Comparison of ENCODE assay signal across 10 cellular contexts in genomic region chr2:157150747-157151146, GRCh38.
DNase-seq lines count a peak whose midpoint lies in the region; ATAC-seq lines count a peak whose summit lies in the region.
"Had no signal": no experiment of that assay in that cellular context is flagged by ENCODE, and none has a peak within 500 bp of the region (broad histone marks: within the 10 kb centered on the region; RNA-seq: fewer than 3 reads in every experiment).

No MANE protein-coding gene starts in this region.

- intact Hi-C loops in sciatic nerve (cut with DNase I) = no loop called here

- H3K4me1 ChIP-seq in GM23248 (ENCODE audit: insufficient read depth) = no peaks in the 10 kb centered on the region
- H3K4me1 ChIP-seq: spleen had no signal

- no peaks in the 10 kb centered on the region for H3K27me3 ChIP-seq in GM23248 (replicated peaks; ENCODE audit: insufficient read depth)
- H3K27me3 ChIP-seq: spleen had no signal

- H3K9me2 ChIP-seq in GM23248 (ENCODE audit: insufficient read depth) = no peaks in the 10 kb centered on the region

- no peaks in the 10 kb centered on the region for H3K79me2 ChIP-seq in GM23248 (ENCODE audit: insufficient read depth)

- no peak overlapping the region for H2AFZ ChIP-seq in GM23248

- ATAC-seq in GM18520 (IDR thresholded peaks at IDR 0.05; ENCODE audit: unreplicated experiment) = peak; percentile 87
- ATAC-seq in HG03469 (IDR thresholded peaks at IDR 0.05; ENCODE audit: unreplicated experiment) = peak; percentile 97
- ATAC-seq in sciatic nerve = no peak

- H3K4me2 ChIP-seq in GM23248 (ENCODE audit: unreplicated experiment) = peak overlapping the region; percentile 16

- no peaks in the 10 kb centered on the region for H3K36me3 ChIP-seq in GM23248 (ENCODE audit: low read depth)
- H3K36me3 ChIP-seq: spleen had no signal

- H3K9me3 ChIP-seq in GM23248 (ENCODE audit: low read depth) = no peaks in the 10 kb centered on the region
- H3K9me3 ChIP-seq: spleen had no signal

- 71 to 73% methylated on average over 3 of the region's 3 CpGs for WGBS in GM23248 (ENCODE audit: low coverage in 1 of 2, low lambda C conversion rate in 2 of 2, missing lambda C conversion rate in 2 of 2), 2 experiments

- no peak overlapping the region for H3K4me3 ChIP-seq in GM23248
- H3K4me3 ChIP-seq: spleen had no signal

- in situ Hi-C loops in GM23248 (cut with MboI) = no loop called here

- H3K27ac ChIP-seq in GM23248 = no peak overlapping the region
- H3K27ac ChIP-seq: spleen had no signal

- DNase-seq in GM23248 (peak; percentile 6), hepatic stellate cell (ENCODE audit: low spot score) (peak; percentile 44), sciatic nerve (ENCODE audit: low spot score) (no peak), NCI-H748 (lab: John Stamatoyannopoulos, UW; ENCODE audit: unreplicated experiment) (no peak), UCSD-AML1 (lab: John Stamatoyannopoulos, UW; ENCODE audit: unreplicated experiment) (no peak), OCI-M1 (lab: John Stamatoyannopoulos, UW) (no peak)
- DNase-seq: NCI-H1105, spleen had no signal

- H3K9ac ChIP-seq in GM23248 = no peak overlapping the region

- no peaks in the 10 kb centered on the region for H3F3A ChIP-seq in GM23248 (ENCODE audit: insufficient read depth)

- H4K20me1 ChIP-seq in GM23248 (ENCODE audit: insufficient read depth) = no peaks in the 10 kb centered on the region

Comparison
In these comparisons a context has a peak if more than half of its experiments do, and no peak if none do; other contexts are left out.
1. DNase-seq: peak in GM23248 (single experiment) and hepatic stellate cell (single experiment); none in sciatic nerve (single experiment), NCI-H748 (single experiment), UCSD-AML1 (single experiment) and OCI-M1 (single experiment).